6 cellular contexts compared by ENCODE assay signal in the genomic region with DNA sequence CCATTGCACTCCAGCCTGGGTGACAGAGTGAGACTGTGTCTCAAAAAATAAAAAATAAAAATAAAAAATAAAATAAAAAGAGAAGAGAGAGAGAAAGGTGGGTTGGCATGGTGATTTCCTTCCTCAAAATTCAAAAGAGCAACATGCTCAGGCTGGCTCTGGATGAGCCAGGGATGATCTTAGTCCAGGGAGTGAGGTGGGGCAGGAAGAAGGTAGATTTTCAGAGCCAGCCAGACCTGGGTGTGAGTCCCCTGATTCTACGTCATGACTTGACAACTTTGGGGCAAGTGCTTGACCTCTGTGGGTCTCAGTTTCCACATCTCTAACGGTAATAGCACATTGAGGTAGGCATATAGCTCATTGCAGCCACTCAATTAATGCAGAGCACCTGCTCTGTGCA.
"Had no signal": no experiment of that assay in that cellular context is flagged by ENCODE, and none has a peak within 500 bp of the region (broad histone marks: within the 10 kb centered on the region; RNA-seq: fewer than 3 reads in every experiment).

No MANE protein-coding gene starts in this region.

- H3K4me3 ChIP-seq: GM23338, HAP-1 had no signal

- FAIRE-seq: H1, HepG2 had no signal

- H3K36me3 ChIP-seq: HAP-1 had no signal

- H3K9me3 ChIP-seq: HAP-1 had no signal

- DNase-seq: H7, HFFc6 had no signal
